Comparison of ENCODE assay signal across 8 cellular contexts in genomic region chr7:2554654-2555053, GRCh38. TPM values are rescaled to one million over a fixed set of nuclear protein-coding genes. Genes with fewer than 3 reads are reported as not detected.
DNase-seq lines count a peak whose midpoint lies in the region; ATAC-seq and TF ChIP-seq lines count a peak whose summit lies in the region.

No MANE protein-coding gene starts in this region.

- H2AK5ac ChIP-seq in IMR-90 (ENCODE audit: low read depth, low read length), result peak overlapping the region; percentile 24; the same call in 1 of the 2 replicates

- H3K9me1 ChIP-seq in IMR-90 (ENCODE audit: insufficient read depth, low read length), result peaks cover 8% of the 10 kb centered on the region; the same call in 1 of the 2 replicates

- H3K79me1 ChIP-seq in IMR-90 (ENCODE audit: low read depth in 1 of 2, low read length in 2 of 2), result peaks cover 17 to 37% of the 10 kb centered on the region in 2 experiments

- POLR2A ChIA-PET in IMR-90 (lab: Charles Lee; ENCODE audit: unreplicated experiment), result no interaction called here

- H3K4ac ChIP-seq in IMR-90 (ENCODE audit: low read depth, low read length), result peak overlapping the region; percentile 35; the same call in 1 of the 2 replicates

- H3K27ac Mint-ChIP-seq in chondrocyte (ENCODE audit: unreplicated experiment), result peak overlapping the region; percentile 74

- peak overlapping the region; percentile 63; the same call in 1 of the 2 replicates for H3K14ac ChIP-seq in IMR-90 (replicated peaks; ENCODE audit: low read depth, low read length)

- CTCF ChIA-PET in IMR-90 (lab: Yijun Ruan, JAX), result no interaction called here

- no peak for TF ChIP-seq POLR2A in IMR-90 (IDR thresholded peaks at IDR 0.05; ENCODE audit: low read depth, low read length)

- H3K4me1 ChIP-seq in BLaER1 treated with 17β-estradiol and CSF1 and Interleukin-3, amounts not matched to agents 10 nM and 100 nM, result peaks cover 56 to 66% (median 60%) of the 10 kb centered on the region in 10 experiments
- H3K4me1 ChIP-seq in IMR-90 (ENCODE audit: control insufficient read depth, insufficient read depth, low read length) (peaks cover 7% of the 10 kb centered on the region), muscle layer of duodenum (ENCODE audit: control insufficient read depth in 1 of 2, insufficient read depth in 2 of 2, low read length in 2 of 2) (peaks cover 9 to 29% of the 10 kb centered on the region in 2 donors)

- intact Hi-C loops in IMR-90 (cut with micrococcal nuclease), result loop anchor here (1.0 to 5.0 kb wide), 3 partner anchors 46 to 102 kb away; partner anchors contain the start of gene TTYH3

- peak overlapping the region; percentile 38 for H2BK5ac ChIP-seq in IMR-90 (ENCODE audit: low read depth, low read length, poor library complexity, severe bottlenecking)

- BruUV-seq in IMR-90 (replicated peaks; lab: Mats Ljungman, UMichigan), result no TSS peak

- peak overlapping the region; percentile 46 for H2AFZ ChIP-seq in IMR-90 (replicated peaks; ENCODE audit: low read length, poor library complexity)

- H3K36me3 Mint-ChIP-seq in chondrocyte (ENCODE audit: low read depth), result peaks cover 3% of the 10 kb centered on the region

- no peak overlapping the region for H3K18ac ChIP-seq in IMR-90 (ENCODE audit: low read depth, low read length)

- peak overlapping the region; percentile 60 to 79 (median 70) for H3K4me3 ChIP-seq in BLaER1 treated with 17β-estradiol and CSF1 and Interleukin-3, amounts not matched to agents 10 nM and 100 nM
- H3K4me3 ChIP-seq in IMR-90 (ENCODE audit: insufficient read depth, low read depth, low read length), result peak overlapping the region; percentile 81
- peak overlapping the region; percentile 72 to 82 for H3K4me3 ChIP-seq in muscle layer of duodenum (ENCODE audit: low read depth in 1 of 2, low read length in 2 of 2)

- H3K27me3 Mint-ChIP-seq in chondrocyte (ENCODE audit: low read depth), result no peaks in the 10 kb centered on the region

- H3K56ac ChIP-seq in IMR-90 (ENCODE audit: extremely low read depth, insufficient read depth, low read length), result no peak overlapping the region

- H2AK9ac ChIP-seq in IMR-90 (replicated peaks; ENCODE audit: low read depth, low read length, poor library complexity), result peak overlapping the region; percentile 94

- dilution Hi-C loops in IMR-90 (cut with HindIII; ENCODE audit: low sequenced_read_pairs, unreplicated experiment), result no loop called here

- no peaks in the 10 kb centered on the region for H3K27me3 ChIP-seq in BLaER1 treated with 17β-estradiol and CSF1 and Interleukin-3, amounts not matched to agents 10 nM and 100 nM
- H3K27me3 ChIP-seq in IMR-90 (ENCODE audit: control insufficient read depth, insufficient read depth, low read length) (no peaks in the 10 kb centered on the region), muscle layer of duodenum (ENCODE audit: low read depth, low read length) (no peaks in the 10 kb centered on the region)

- peaks cover 0 to 25% (median 18%) of the 10 kb centered on the region in 11 experiments; a peak in 17 of 22 replicates for H4K20me1 ChIP-seq in BLaER1 treated with 17β-estradiol and CSF1 and Interleukin-3, amounts not matched to agents 10 nM and 100 nM
- peaks cover 6% of the 10 kb centered on the region; the same call in 1 of the 2 replicates for H4K20me1 ChIP-seq in IMR-90 (ENCODE audit: insufficient read depth, low read length)

- no peak overlapping the region; a peak in 2 of 4 replicates for H4K8ac ChIP-seq in IMR-90 (ENCODE audit: low read depth in 2 of 2, low read length in 2 of 2)

- DNase-seq in IMR-90 (no peak), chondrocyte (ENCODE audit: low spot score) (no peak), NCI-H2196 (lab: John Stamatoyannopoulos, UW; ENCODE audit: unreplicated experiment) (no peak), DMS79 (lab: John Stamatoyannopoulos, UW) (no peak)
- DNase-seq in stimulated activated CD8-positive, alpha-beta memory T cell treated with anti-CD3 and anti-CD28 coated beads, Interleukin-4, amount 100 ng/mL, for 48 hours, result no peak

- no peak for ATAC-seq in IMR-90 (ENCODE audit: low read depth)
- ATAC-seq in GM19395 (IDR thresholded peaks at IDR 0.05; ENCODE audit: unreplicated experiment), result no peak

- no peak overlapping the region for H2BK120ac ChIP-seq in IMR-90 (ENCODE audit: low read depth, low read length)

- WGBS in IMR-90 (ENCODE audit: extremely low coverage in 2 of 2, insufficient read length in 1 of 2), 2 experiments, result 80% methylated on average over 1 of the region's 11 CpGs; no CpG with 5 or more reads in 1 of the 2 experiments

- H3K9me3 Mint-ChIP-seq in chondrocyte (ENCODE audit: low read depth), result no peaks in the 10 kb centered on the region

- H3K4me2 ChIP-seq in BLaER1 treated with 17β-estradiol and CSF1 and Interleukin-3, amounts not matched to agents 10 nM and 100 nM, result peak overlapping the region; percentile 97 to 100 (median 99)
- H3K4me2 ChIP-seq in IMR-90 (ENCODE audit: low read depth, low read length), result peak overlapping the region; percentile 92

- H3K27ac ChIP-seq in BLaER1 treated with 17β-estradiol and CSF1 and Interleukin-3, amounts not matched to agents 10 nM and 100 nM, result peak overlapping the region in 10 of 11 experiments; percentile 95 to 100 (median 100); a peak in 19 of 22 replicates
- H3K27ac ChIP-seq in IMR-90 (ENCODE audit: insufficient read depth, low read length) (peak overlapping the region; percentile 99), muscle layer of duodenum (ENCODE audit: low read length) (no peak overlapping the region)

- no peak overlapping the region for H4K91ac ChIP-seq in IMR-90 (ENCODE audit: insufficient read depth, low read depth, low read length)

- peaks cover 26% of the 10 kb centered on the region for H3K4me1 Mint-ChIP-seq in chondrocyte (ENCODE audit: low read depth)

- TF ChIP-seq CTCF in IMR-90 (conservative IDR thresholded peaks at IDR 0.05; ENCODE audit: low read depth, low read length) (no peak), chondrocyte (IDR thresholded peaks at IDR 0.05) (no peak)

- peak overlapping the region; percentile 91 to 100 (median 99) for H3K9ac ChIP-seq in BLaER1 treated with 17β-estradiol and CSF1 and Interleukin-3, amounts not matched to agents 10 nM and 100 nM
- H3K9ac ChIP-seq in IMR-90 (ENCODE audit: low read depth, low read length), result peak overlapping the region; percentile 99

- H3K4me3 Mint-ChIP-seq in chondrocyte (ENCODE audit: unreplicated experiment), result peak overlapping the region; percentile 78

- H3K36me3 ChIP-seq in BLaER1 treated with 17β-estradiol and CSF1 and Interleukin-3, amounts not matched to agents 10 nM and 100 nM, result peaks cover 23 to 40% (median 28%) of the 10 kb centered on the region in 11 experiments
- H3K36me3 ChIP-seq in IMR-90 (ENCODE audit: control insufficient read depth, insufficient read depth, low read length), result peaks cover 5% of the 10 kb centered on the region
- H3K36me3 ChIP-seq in muscle layer of duodenum (ENCODE audit: control insufficient read depth in 1 of 2, insufficient read depth in 2 of 2, low read length in 2 of 2), result peaks cover 3% of the 10 kb centered on the region in 2 donors

- no peak for TF ChIP-seq RAD21 in IMR-90 (IDR thresholded peaks at IDR 0.05; ENCODE audit: low read length)

- no peak overlapping the region for H2BK15ac ChIP-seq in IMR-90 (ENCODE audit: low read depth, low read length)

- in situ Hi-C loops in IMR-90 (cut with MboI; ENCODE audit: low sequenced_read_pairs), result no loop called here

- peak overlapping the region; percentile 86 for H3K23ac ChIP-seq in IMR-90 (ENCODE audit: low read depth, low read length)

- H2BK20ac ChIP-seq in IMR-90 (ENCODE audit: low read depth, low read length), result no peak overlapping the region

- no peak overlapping the region for H4K5ac ChIP-seq in IMR-90 (ENCODE audit: low read depth, low read length)

- no peaks in the 10 kb centered on the region for H3K9me3 ChIP-seq in BLaER1 treated with 17β-estradiol and CSF1 and Interleukin-3, amounts not matched to agents 10 nM and 100 nM (replicated peaks in 1 of 11)
- H3K9me3 ChIP-seq in IMR-90 (ENCODE audit: control insufficient read depth, insufficient read depth, low read length), result no peaks in the 10 kb centered on the region
- no peaks in the 10 kb centered on the region for H3K9me3 ChIP-seq in muscle layer of duodenum (ENCODE audit: control insufficient read depth in 1 of 2, low read length in 2 of 2)

TF ChIP-seq in IMR-90, 13 proteins besides CTCF, POLR2A, EP300 and RAD21:
- TF ChIP-seq FOS (IDR thresholded peaks at IDR 0.05; ENCODE audit: low read depth, low read length) (no peak), RFX5 (IDR thresholded peaks at IDR 0.05; ENCODE audit: low read depth, low read length) (no peak), BHLHE40 (IDR thresholded peaks at IDR 0.05; ENCODE audit: low read depth, low read length) (no peak), CHD1 (IDR thresholded peaks at IDR 0.05; ENCODE audit: low read depth, low read length) (no peak), SMC3 (IDR thresholded peaks at IDR 0.05; ENCODE audit: low read depth, low read length) (no peak), CEBPB (IDR thresholded peaks at IDR 0.05; ENCODE audit: low read depth, low read length) (no peak), MAZ (IDR thresholded peaks at IDR 0.05; ENCODE audit: borderline replicate concordance, low read depth, low read length) (no peak), NFE2L2 (IDR thresholded peaks at IDR 0.05; ENCODE audit: low read depth, low read length) (no peak)
TF ChIP-seq in IMR-90: peak in this region for 0.

RNA-seq across cellular contexts. Expression of gene BRAT1, which starts 0.7 kb away (rescaled TPM):
- total RNA-seq in IMR-90 (2012; rRNA removed) (5.8 and 6.8 TPM in 2 replicates), chondrocyte (19.6 to 30.6 TPM (median 21.0 TPM) in 3 replicates)
- polyA plus RNA-seq in IMR-90 (2012; rRNA removed), result 21.9 and 27.5 TPM in 2 replicates
- polyA plus RNA-seq in IMR-90 (2012; cell fraction: cytosol; rRNA removed), result 19.5 and 22.3 TPM in 2 replicates
- 62.8 and 177 TPM in 2 replicates for polyA plus RNA-seq in IMR-90 (2012; cell fraction: nucleus; rRNA removed; ENCODE audit: low replicate concordance)

RNA-seq across cellular contexts. Expression of gene IQCE, which starts 4.1 kb away (rescaled TPM):
- total RNA-seq in IMR-90 (2012; rRNA removed) (5.0 and 6.7 TPM in 2 replicates), chondrocyte (9.3 to 20.2 TPM (median 10.0 TPM) in 3 replicates)
- 6.3 and 8.1 TPM in 2 replicates for polyA plus RNA-seq in IMR-90 (2012; rRNA removed)
- 3.9 and 16.6 TPM in 2 replicates for polyA plus RNA-seq in IMR-90 (2012; cell fraction: cytosol; rRNA removed)
- 15.9 and 17.4 TPM in 2 replicates for polyA plus RNA-seq in IMR-90 (2012; cell fraction: nucleus; rRNA removed; ENCODE audit: low replicate concordance)

RNA-seq across cellular contexts. Expression of gene LFNG, which starts 35.1 kb away (rescaled TPM):
- total RNA-seq in IMR-90 (2012; rRNA removed), result 1.4 and 1.8 TPM in 2 replicates
- polyA plus RNA-seq in IMR-90 (2012; rRNA removed), result 5.1 and 5.3 TPM in 2 replicates
- 3.8 and 5.3 TPM in 2 replicates for polyA plus RNA-seq in IMR-90 (2012; cell fraction: cytosol; rRNA removed)
- 11.2 and 22.5 TPM in 2 replicates for polyA plus RNA-seq in IMR-90 (2012; cell fraction: nucleus; rRNA removed; ENCODE audit: low replicate concordance)
- 36.7 to 39.9 TPM (median 39.9 TPM) in 3 replicates for total RNA-seq in chondrocyte

Comparison
In these comparisons a context has a peak if more than half of its experiments do, and no peak if none do; other contexts are left out.
1. RNA of gene LFNG, which starts 35.1 kb away (total RNA-seq): 36.7 to 39.9 TPM in chondrocyte; 1.4 to 1.8 TPM in IMR-90; every median in the first group is over 10 times any median in the second.
2. Peak in every context shown above with its lines, with median percentiles within 50 percentile points of each other: H3K4me3 ChIP-seq.